9 cellular contexts compared by ENCODE assay signal in genomic region chr20:23049933-23050838, GRCh38. TPM values are rescaled to one million over a fixed set of nuclear protein-coding genes. Genes with fewer than 3 reads are reported as not detected.
DNase-seq lines count a peak whose midpoint lies in the region; TF ChIP-seq lines count a peak whose summit lies in the region.
"Had no signal": no experiment of that assay in that cellular context is flagged by ENCODE, and none has a peak within 500 bp of the region (broad histone marks: within the 10 kb centered on the region; RNA-seq: fewer than 3 reads in every experiment).

No MANE protein-coding gene starts in this region.

- peaks cover 23% of the 10 kb centered on the region for H3K36me3 Mint-ChIP-seq in dendritic cell treated with granulocyte-macrophage colony-stimulating factor and Interleukin-4, amounts not matched to agents 40 ng/mL and 50 ng/mL, for 4 days (ENCODE audit: low read depth)
- H3K36me3 Mint-ChIP-seq in type B pancreatic cell: peaks cover 3% of the 10 kb centered on the region
- no peaks in the 10 kb centered on the region for H3K36me3 Mint-ChIP-seq in activated naive CD8-positive, alpha-beta T cell treated with anti-CD3 and anti-CD28 coated beads for 36 hours

- peak overlapping the region; percentile 87 for H3K4me3 Mint-ChIP-seq in dendritic cell treated with granulocyte-macrophage colony-stimulating factor and Interleukin-4, amounts not matched to agents 40 ng/mL and 50 ng/mL, for 4 days
- peak overlapping the region; percentile 91 for H3K4me3 Mint-ChIP-seq in type B pancreatic cell
- no peak overlapping the region for H3K4me3 Mint-ChIP-seq in activated naive CD8-positive, alpha-beta T cell treated with anti-CD3 and anti-CD28 coated beads for 36 hours

- peak overlapping the region; percentile 41 for H3K4me3 ChIP-seq in lower leg skin (ENCODE audit: low read depth, poor library complexity, severe bottlenecking)

- 0 to 1% methylated on average over 26 to 52 of the region's 53 CpGs for WGBS in lower leg skin, 2 donors

- DNase-seq in NCI-H146 (lab: John Stamatoyannopoulos, UW) (peak; percentile 27), NCI-H146 treated with DMSO at 0.1 percent for 48 hours (lab: John Stamatoyannopoulos, UW; ENCODE audit: unreplicated experiment) (no peak), lower leg skin (ENCODE audit: low spot score in 2 of 2) (peak; percentile 43 to 92), type B pancreatic cell (ENCODE audit: extremely low spot score, unreplicated experiment) (no peak), NCI-H187 treated with DMSO at 0.1 percent for 48 hours (lab: John Stamatoyannopoulos, UW) (no peak), NCI-H774 (lab: John Stamatoyannopoulos, UW) (no peak)
- no peak for DNase-seq in activated naive CD8-positive, alpha-beta T cell treated with anti-CD3 and anti-CD28 coated beads for 36 hours

- intact Hi-C loops in dendritic cell treated with granulocyte-macrophage colony-stimulating factor and Interleukin-4, amounts not matched to agents 40 ng/mL and 50 ng/mL, for 4 days (cut with micrococcal nuclease): loop anchor here (1.0 to 10.0 kb wide), 6 partner anchors 37 to 355 kb away; partner anchors contain the start of gene CD93
- intact Hi-C loops in lower leg skin (cut with DNase I; ENCODE audit: low total_unique reads): loop anchor here (2.0 to 10.0 kb wide), 5 partner anchors 105 to 355 kb away; partner anchors contain the start of gene NXT1

- peak overlapping the region; percentile 95 for H3K27ac Mint-ChIP-seq in dendritic cell treated with granulocyte-macrophage colony-stimulating factor and Interleukin-4, amounts not matched to agents 40 ng/mL and 50 ng/mL, for 4 days
- H3K27ac Mint-ChIP-seq in type B pancreatic cell: peak overlapping the region; percentile 41
- H3K27ac Mint-ChIP-seq in activated naive CD8-positive, alpha-beta T cell treated with anti-CD3 and anti-CD28 coated beads for 36 hours: no peak overlapping the region

- no peak for TF ChIP-seq POLR2A in lower leg skin (IDR thresholded peaks at IDR 0.05)

- H3K9me3 Mint-ChIP-seq in dendritic cell treated with granulocyte-macrophage colony-stimulating factor and Interleukin-4, amounts not matched to agents 40 ng/mL and 50 ng/mL, for 4 days: no peaks in the 10 kb centered on the region
- H3K9me3 Mint-ChIP-seq in type B pancreatic cell: no peaks in the 10 kb centered on the region
- no peaks in the 10 kb centered on the region for H3K9me3 Mint-ChIP-seq in activated naive CD8-positive, alpha-beta T cell treated with anti-CD3 and anti-CD28 coated beads for 36 hours

- peaks cover 48% of the 10 kb centered on the region for H3K27me3 Mint-ChIP-seq in dendritic cell treated with granulocyte-macrophage colony-stimulating factor and Interleukin-4, amounts not matched to agents 40 ng/mL and 50 ng/mL, for 4 days
- H3K27me3 Mint-ChIP-seq in type B pancreatic cell: peaks cover 72% of the 10 kb centered on the region
- peaks cover 63% of the 10 kb centered on the region for H3K27me3 Mint-ChIP-seq in activated naive CD8-positive, alpha-beta T cell treated with anti-CD3 and anti-CD28 coated beads for 36 hours

- H3K4me1 Mint-ChIP-seq in dendritic cell treated with granulocyte-macrophage colony-stimulating factor and Interleukin-4, amounts not matched to agents 40 ng/mL and 50 ng/mL, for 4 days (ENCODE audit: low read depth): peaks cover 68% of the 10 kb centered on the region
- H3K4me1 Mint-ChIP-seq in type B pancreatic cell (ENCODE audit: unreplicated experiment): peaks cover 20% of the 10 kb centered on the region
- peaks cover 2% of the 10 kb centered on the region for H3K4me1 Mint-ChIP-seq in activated naive CD8-positive, alpha-beta T cell treated with anti-CD3 and anti-CD28 coated beads for 36 hours

- no peak for TF ChIP-seq CTCF in lower leg skin (IDR thresholded peaks at IDR 0.05)
- no peak for TF ChIP-seq CTCF in type B pancreatic cell (conservative IDR thresholded peaks at IDR 0.05)

RNA-seq across cellular contexts. Expression of gene THBD, which starts 0.7 kb away (rescaled TPM):
- total RNA-seq in lower leg skin (100 to 1,000 TPM; 144 to 213 (median 178) TPM), type B pancreatic cell (ENCODE audit: low replicate concordance) (1.5 and 5.8 TPM in 2 replicates)
- not detected for total RNA-seq in activated naive CD8-positive, alpha-beta T cell treated with anti-CD3 and anti-CD28 coated beads for 36 hours
- total RNA-seq: A673 had no signal

RNA-seq across cellular contexts. Expression of gene SSTR4, which starts 15.1 kb away (rescaled TPM):
- total RNA-seq in lower leg skin: not detected
- total RNA-seq in type B pancreatic cell (ENCODE audit: low replicate concordance): not detected in 2 replicates
- total RNA-seq in activated naive CD8-positive, alpha-beta T cell treated with anti-CD3 and anti-CD28 coated beads for 36 hours: not detected
- total RNA-seq: A673 had no signal

RNA-seq across cellular contexts. Expression of gene CD93, which starts 35.9 kb away (rescaled TPM):
- total RNA-seq in lower leg skin: 10 to 100 TPM; 12.6 to 44.3 (median 18.2) TPM
- 0.05 TPM in 1 of 2 replicates, not detected in the other for total RNA-seq in type B pancreatic cell (ENCODE audit: low replicate concordance)
- total RNA-seq in activated naive CD8-positive, alpha-beta T cell treated with anti-CD3 and anti-CD28 coated beads for 36 hours: under 1 TPM; 0.04 to 0.08 TPM

Comparison
In these comparisons a context has a peak if more than half of its experiments do, and no peak if none do; other contexts are left out.
1. DNase-seq: peak in NCI-H146 (single experiment) and lower leg skin (2 of 2); none in NCI-H146 treated with DMSO at 0.1 percent for 48 hours (single experiment), type B pancreatic cell (single experiment), NCI-H187 treated with DMSO at 0.1 percent for 48 hours (single experiment), NCI-H774 (single experiment) and activated naive CD8-positive, alpha-beta T cell treated with anti-CD3 and anti-CD28 coated beads for 36 hours (single experiment).
2. RNA of gene THBD, which starts 0.7 kb away (total RNA-seq): 144 to 213 TPM in lower leg skin; 1.5 to 5.8 TPM in type B pancreatic cell and not detected in activated naive CD8-positive, alpha-beta T cell treated with anti-CD3 and anti-CD28 coated beads for 36 hours; every median in the first group is over 10 times any median in the second.
3. RNA of gene CD93, which starts 35.9 kb away (total RNA-seq): 12.6 to 44.3 TPM in lower leg skin; 0.04 to 0.08 TPM in activated naive CD8-positive, alpha-beta T cell treated with anti-CD3 and anti-CD28 coated beads for 36 hours and 0.05 TPM in type B pancreatic cell; every median in the first group is over 10 times any median in the second.